Comparison of ENCODE assay signal across 16 cellular contexts in genomic region chr4:79964715-79965345, GRCh38.
DNase-seq lines count a peak whose midpoint lies in the region; ATAC-seq and TF ChIP-seq lines count a peak whose summit lies in the region.
"Had no signal": no experiment of that assay in that cellular context is flagged by ENCODE, and none has a peak within 500 bp of the region (broad histone marks: within the 10 kb centered on the region; RNA-seq: fewer than 3 reads in every experiment).

No MANE protein-coding gene starts in this region.

- intact Hi-C loops in PC-3 (cut with micrococcal nuclease) = no loop called here
- intact Hi-C loops in esophagus muscularis mucosa (cut with DNase I) = no loop called here
- intact Hi-C loops in lower lobe of right lung (cut with DNase I) = no loop called here
- intact Hi-C loops in sigmoid colon (cut with DNase I) = no loop called here

- H3K9me2 ChIP-seq in PC-3 (replicated peaks; ENCODE audit: low read length) = no peaks in the 10 kb centered on the region

- ATAC-seq in PC-3 = no peak
- no peak for ATAC-seq in lower lobe of right lung
- no peak for ATAC-seq in HG03280 (IDR thresholded peaks at IDR 0.05; ENCODE audit: unreplicated experiment)
- ATAC-seq: activated naive CD8-positive, alpha-beta T cell treated with anti-CD3 and anti-CD28 coated beads, Interleukin-2, amount 50 U/mL, for 24 hours; gastrocnemius medialis had no signal

- H3K4me1 ChIP-seq in PC-3 (ENCODE audit: insufficient read depth, low read length) = no peaks in the 10 kb centered on the region
- H3K4me1 ChIP-seq in esophagus muscularis mucosa = no peaks in the 10 kb centered on the region
- no peaks in the 10 kb centered on the region for H3K4me1 ChIP-seq in lower lobe of right lung
- peaks cover 0 to 4% (median 0%) of the 10 kb centered on the region in 4 donors for H3K4me1 ChIP-seq in sigmoid colon
- H3K4me1 ChIP-seq: BE2C, gastrocnemius medialis had no signal

- TF ChIP-seq CTCF in PC-3 (conservative IDR thresholded peaks at IDR 0.05; ENCODE audit: low read depth, low read length) (no peak), esophagus muscularis mucosa (IDR thresholded peaks at IDR 0.05) (no peak), lower lobe of right lung (IDR thresholded peaks at IDR 0.05) (no peak), sigmoid colon (IDR thresholded peaks at IDR 0.05) (no peak)

- H3K9ac ChIP-seq in PC-3 (ENCODE audit: low read length) = no peak overlapping the region

- no peaks in the 10 kb centered on the region for H3K79me2 ChIP-seq in PC-3 (ENCODE audit: low read length)

- H3K27ac ChIP-seq in PC-3 (ENCODE audit: low read length) (no peak overlapping the region), esophagus muscularis mucosa (replicated peaks in 1 of 4) (peak overlapping the region; percentile 47 to 66 (median 60)), lower lobe of right lung (no peak overlapping the region), sigmoid colon (peak overlapping the region; percentile 25 to 57 (median 44))
- H3K27ac ChIP-seq: WERI-Rb-1 had no signal

- 83% methylated on average over 41 of the region's 49 CpGs for WGBS in esophagus muscularis mucosa
- WGBS in sigmoid colon, 2 donors = 85 to 91% methylated on average over 49 of the region's 49 CpGs

- TF ChIP-seq EP300 in esophagus muscularis mucosa (IDR thresholded peaks at IDR 0.05) = no peak
- no peak for TF ChIP-seq EP300 in sigmoid colon (IDR thresholded peaks at IDR 0.05)

- H3F3A ChIP-seq in PC-3 (ENCODE audit: low read length, unreplicated experiment) = no peaks in the 10 kb centered on the region

- CTCF ChIA-PET in PC-3 (lab: Charles Lee) = no interaction called here

- no peak overlapping the region for H3K4me2 ChIP-seq in PC-3 (ENCODE audit: low read length)

- H4K20me1 ChIP-seq in PC-3 (ENCODE audit: low read length) = no peaks in the 10 kb centered on the region

- H3K4me3 ChIP-seq in PC-3 (ENCODE audit: low read length) (no peak overlapping the region), esophagus muscularis mucosa (peak overlapping the region in 2 of 4 donors; percentile 0 to 15), lower lobe of right lung (no peak overlapping the region), sigmoid colon (no peak overlapping the region)
- H3K4me3 ChIP-seq: gastrocnemius medialis had no signal

- H3K36me3 ChIP-seq in PC-3 (ENCODE audit: low read depth, low read length) (peaks cover 3% of the 10 kb centered on the region; the same call in 1 of the 2 replicates), esophagus muscularis mucosa (peaks cover 11 to 21% (median 17%) of the 10 kb centered on the region in 4 donors), lower lobe of right lung (peaks cover 13% of the 10 kb centered on the region), sigmoid colon (peaks cover 0 to 29% (median 13%) of the 10 kb centered on the region in 4 donors)
- H3K36me3 ChIP-seq: BE2C, WERI-Rb-1 had no signal

- no peaks in the 10 kb centered on the region for H3K27me3 ChIP-seq in PC-3 (ENCODE audit: low read length)
- no peaks in the 10 kb centered on the region for H3K27me3 ChIP-seq in esophagus muscularis mucosa
- no peaks in the 10 kb centered on the region for H3K27me3 ChIP-seq in lower lobe of right lung (ENCODE audit: low read depth)
- H3K27me3 ChIP-seq in sigmoid colon = no peaks in the 10 kb centered on the region
- H3K27me3 ChIP-seq: BE2C, gastrocnemius medialis had no signal

- BruUV-seq in PC-3 (replicated peaks; lab: Mats Ljungman, UMichigan) = TSS peak; percentile 3

- no peak overlapping the region for H2AFZ ChIP-seq in PC-3 (ENCODE audit: low read length)

- H3K9me3 ChIP-seq in PC-3 (ENCODE audit: low read length) (no peaks in the 10 kb centered on the region), esophagus muscularis mucosa (peaks cover 0 to 5% (median 0%) of the 10 kb centered on the region in 4 donors), lower lobe of right lung (no peaks in the 10 kb centered on the region), sigmoid colon (no peaks in the 10 kb centered on the region)
- H3K9me3 ChIP-seq: BE2C, gastrocnemius medialis had no signal

- TF ChIP-seq POLR2A in esophagus muscularis mucosa (IDR thresholded peaks at IDR 0.05; ENCODE audit: low read depth) (no peak), sigmoid colon (IDR thresholded peaks at IDR 0.05) (no peak)

- POLR2A ChIA-PET in PC-3 (lab: Charles Lee; ENCODE audit: unreplicated experiment) = no interaction called here

- DNase-seq in PC-3 = no peak
- no peak for DNase-seq in esophagus muscularis mucosa (ENCODE audit: extremely low spot score)
- DNase-seq in lower lobe of right lung = peak; percentile 37
- peak; percentile 59 for DNase-seq in sigmoid colon
- DNase-seq in D341Med (ENCODE audit: low spot score) = no peak
- no peak for DNase-seq in activated CD4-positive, alpha-beta T cell treated with anti-CD3 and anti-CD28 coated beads for 4 hours
- no peak for DNase-seq in cortex of kidney (lab: John Stamatoyannopoulos, UW)
- DNase-seq: activated naive CD8-positive, alpha-beta T cell treated with anti-CD3 and anti-CD28 coated beads, Interleukin-2, amount 50 U/mL, for 24 hours; BE2C; DMS79 treated with DMSO at 0.1 percent for 48 hours; gastrocnemius medialis; HFFc6; NCI-H1048; stimulated activated CD4-positive, alpha-beta T cell treated with anti-CD3 and anti-CD28 coated beads, Interleukin-2, amount 100 ng/mL, for 24 hours had no signal

Comparison
In these comparisons a context has a peak if more than half of its experiments do, and no peak if none do; other contexts are left out.
1. DNase-seq: peak in lower lobe of right lung (single experiment) and sigmoid colon (single experiment); none in PC-3 (single experiment), esophagus muscularis mucosa (single experiment), D341Med (single experiment), activated CD4-positive, alpha-beta T cell treated with anti-CD3 and anti-CD28 coated beads for 4 hours (0 of 2) and cortex of kidney (single experiment).
2. H3K27ac ChIP-seq: peak in esophagus muscularis mucosa (4 of 4) and sigmoid colon (4 of 4); none in PC-3 (single experiment) and lower lobe of right lung (single experiment).